In genomic region chr6:125924697-125925358, GRCh38 we compare ENCODE assay signal across 16 cellular contexts. TPM values are rescaled to one million over a fixed set of nuclear protein-coding genes. Genes with fewer than 3 reads are reported as not detected.
A peak's percentile ranks its signal among the peaks of the same experiment; 100 is the strongest.
DNase-seq lines count a peak whose midpoint lies in the region; ATAC-seq and TF ChIP-seq lines count a peak whose summit lies in the region.
"Had no signal": no experiment of that assay in that cellular context is flagged by ENCODE, and none has a peak within 500 bp of the region (broad histone marks: within the 10 kb centered on the region; RNA-seq: fewer than 3 reads in every experiment).

No MANE protein-coding gene starts in this region.

- intact Hi-C loops in adrenal gland (cut with DNase I) = no loop called here

- H3K27ac Mint-ChIP-seq in activated naive CD4-positive, alpha-beta T cell treated with anti-CD3 and anti-CD28 coated beads, Interleukin-2, amount 50 U/mL, for 24 hours = peak overlapping the region; percentile 12
- H3K27ac Mint-ChIP-seq in HFFc6 (peak overlapping the region; percentile 64), osteocyte (ENCODE audit: unreplicated experiment) (peak overlapping the region; percentile 90)

- H3K9me3 ChIP-seq in adrenal gland (replicated peaks in 1 of 3) = no peaks in the 10 kb centered on the region
- H3K9me3 ChIP-seq: neutrophil had no signal

- H3K4me1 Mint-ChIP-seq in activated naive CD4-positive, alpha-beta T cell treated with anti-CD3 and anti-CD28 coated beads, Interleukin-2, amount 50 U/mL, for 24 hours = peaks cover 22% of the 10 kb centered on the region
- H3K4me1 Mint-ChIP-seq in HFFc6 (ENCODE audit: low read depth) (peaks cover 31% of the 10 kb centered on the region), osteocyte (ENCODE audit: unreplicated experiment) (peaks cover 68% of the 10 kb centered on the region)

- H3K27ac ChIP-seq in adrenal gland = peak overlapping the region in 4 of 5 donors; percentile 11 to 61 (median 31)
- H3K27ac ChIP-seq: hepatocyte had no signal

- TF ChIP-seq POLR2A in adrenal gland (IDR thresholded peaks at IDR 0.05) = no peak

- H3K36me3 ChIP-seq in adrenal gland (replicated peaks in 1 of 2) = peaks cover 0 to 78% of the 10 kb centered on the region in 2 donors

- no peaks in the 10 kb centered on the region for H3K27me3 ChIP-seq in adrenal gland
- H3K27me3 ChIP-seq: hepatocyte, neutrophil had no signal

- no peak for ATAC-seq in GM19463 (IDR thresholded peaks at IDR 0.05; ENCODE audit: unreplicated experiment)
- no peak for ATAC-seq in HG02642 (IDR thresholded peaks at IDR 0.05; ENCODE audit: poor library complexity, unreplicated experiment)

- no peak overlapping the region for H3K4me3 Mint-ChIP-seq in activated naive CD4-positive, alpha-beta T cell treated with anti-CD3 and anti-CD28 coated beads, Interleukin-2, amount 50 U/mL, for 24 hours
- H3K4me3 Mint-ChIP-seq in HFFc6 = no peak overlapping the region; the same call in 1 of the 2 replicates
- H3K4me3 Mint-ChIP-seq in osteocyte (ENCODE audit: unreplicated experiment) = peak overlapping the region; percentile 3

- no peak overlapping the region for H3K4me3 ChIP-seq in adrenal gland
- H3K4me3 ChIP-seq: hepatocyte had no signal

- peaks cover 42% of the 10 kb centered on the region for H3K36me3 Mint-ChIP-seq in activated naive CD4-positive, alpha-beta T cell treated with anti-CD3 and anti-CD28 coated beads, Interleukin-2, amount 50 U/mL, for 24 hours
- H3K36me3 Mint-ChIP-seq in HFFc6 (ENCODE audit: low read depth) (peaks cover 16% of the 10 kb centered on the region), osteocyte (ENCODE audit: unreplicated experiment) (peaks cover 49% of the 10 kb centered on the region)

- DNase-seq in activated naive CD4-positive, alpha-beta T cell treated with anti-CD3 and anti-CD28 coated beads, Interleukin-2, amount 50 U/mL, for 16 hours = no peak
- DNase-seq in HFFc6 (no peak), adrenal gland (no peak), osteocyte (ENCODE audit: extremely low spot score, unreplicated experiment) (no peak), AG20443 (ENCODE audit: low spot score) (no peak)
- DNase-seq: activated CD4-positive, CD25-positive, alpha-beta regulatory T cell treated with anti-CD3 and anti-CD28 coated beads, Interleukin-2, amount 50 U/mL, for 72 hours; NCI-H187 treated with DMSO at 0.1 percent for 48 hours; NCI-H446; NK-92 treated with Interleukin-12 subunit alpha and Interleukin-12 subunit beta, amount 100 ng/mL, for 24 hours; SHP77; stimulated activated CD4-positive, alpha-beta T cell treated with anti-CD3 and anti-CD28 coated beads, Interleukin-1b, Interleukin-23, amount 100 ng/mL, for 48 hours had no signal

- 94 to 100% (median 95%) methylated on average over 2 of the region's 2 CpGs for WGBS in adrenal gland, 4 donors

- peaks cover 4 to 38% of the 10 kb centered on the region in 2 donors for H3K4me1 ChIP-seq in adrenal gland (replicated peaks in 1 of 2)

- no peak for TF ChIP-seq CTCF in HFFc6 (IDR thresholded peaks at IDR 0.05)
- no peak for TF ChIP-seq CTCF in adrenal gland (IDR thresholded peaks at IDR 0.05)
- no peak for TF ChIP-seq CTCF in osteocyte (IDR thresholded peaks at IDR 0.05)

- no peaks in the 10 kb centered on the region for H3K27me3 Mint-ChIP-seq in activated naive CD4-positive, alpha-beta T cell treated with anti-CD3 and anti-CD28 coated beads, Interleukin-2, amount 50 U/mL, for 24 hours
- H3K27me3 Mint-ChIP-seq in HFFc6 (ENCODE audit: insufficient read depth) (no peaks in the 10 kb centered on the region; the same call in 1 of the 2 replicates), osteocyte (ENCODE audit: unreplicated experiment) (no peaks in the 10 kb centered on the region)

- H3K9me3 Mint-ChIP-seq in activated naive CD4-positive, alpha-beta T cell treated with anti-CD3 and anti-CD28 coated beads, Interleukin-2, amount 50 U/mL, for 24 hours = no peaks in the 10 kb centered on the region
- H3K9me3 Mint-ChIP-seq in HFFc6 (no peaks in the 10 kb centered on the region), osteocyte (ENCODE audit: unreplicated experiment) (no peaks in the 10 kb centered on the region)

RNA-seq across cellular contexts. Expression of gene HINT3, which starts 31.7 kb away (rescaled TPM):
- 10 to 100 TPM; 11.0 to 14.4 (median 12.3) TPM for total RNA-seq in HFFc6 (2021; fragmentation: NEBNext Ultra II Directional; extraction: Animal tissue kit (Norgen Biotek cat#: 25700))
- total RNA-seq in adrenal gland = 10 to 100 TPM; 23.4 to 39.3 (median 30.9) TPM
- polyA plus RNA-seq in adrenal gland = 10 to 100 TPM in 1 of 3 donors, 1 to 10 TPM in 2; 4.7 to 40.6 (median 7.7) TPM
- 15.0 and 16.6 TPM in 2 replicates for total RNA-seq in osteocyte

Comparison
In these comparisons a context has a peak if more than half of its experiments do, and no peak if none do; other contexts are left out.
1. H3K27ac Mint-ChIP-seq: peak in every context shown above with its lines; median percentile 90 in osteocyte; 64 in HFFc6; 12 in activated naive CD4-positive, alpha-beta T cell treated with anti-CD3 and anti-CD28 coated beads, Interleukin-2, amount 50 U/mL, for 24 hours.